10 cellular contexts compared by ENCODE assay signal in the genomic region with DNA sequence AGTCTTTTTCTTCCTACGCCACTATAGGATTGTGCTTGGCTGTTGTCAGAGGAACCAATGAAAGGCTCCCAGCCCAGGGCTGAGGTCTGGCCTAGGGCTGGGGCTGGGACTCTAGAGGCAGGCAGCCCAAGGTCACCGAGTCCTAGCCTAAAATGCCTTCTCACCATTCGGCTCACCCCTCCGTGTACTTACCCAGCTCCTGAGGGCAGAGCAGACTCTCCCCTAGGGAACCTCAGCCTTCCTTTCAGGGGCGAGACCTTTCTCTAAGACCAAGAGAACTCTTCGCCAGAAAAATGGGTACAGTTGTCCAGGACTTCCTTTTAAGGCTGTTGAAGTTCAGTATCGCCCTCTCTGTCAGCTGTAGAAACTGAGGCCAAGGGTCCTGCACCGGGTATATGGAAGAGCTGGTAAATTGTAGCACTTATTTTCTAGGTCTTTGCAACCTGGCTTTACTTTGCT. TPM values are rescaled to one million over a fixed set of nuclear protein-coding genes. Genes with fewer than 3 reads are reported as not detected.
DNase-seq lines count a peak whose midpoint lies in the region; ATAC-seq and TF ChIP-seq lines count a peak whose summit lies in the region.
"Had no signal": no experiment of that assay in that cellular context is flagged by ENCODE, and none has a peak within 500 bp of the region (broad histone marks: within the 10 kb centered on the region; RNA-seq: fewer than 3 reads in every experiment).

No MANE protein-coding gene starts in this region.

- no peak for DNase-seq in activated T-cell treated with anti-CD3 and anti-CD28 coated beads, Interleukin-2, amount 50 U/mL, for 24 hours
- DNase-seq in activated T-cell treated with anti-CD3 and anti-CD28 coated beads, Interleukin-2, amount 50 U/mL, for 72 hours: no peak
- DNase-seq in brain microvascular endothelial cell (no peak), lung (ENCODE audit: low spot score) (no peak), transverse colon (no peak), ACHN (no peak)
- no peak for DNase-seq in stimulated activated CD4-positive, alpha-beta T cell treated with anti-CD3 and anti-CD28 coated beads, Interleukin-4, amount 100 ng/mL, for 4 hours
- DNase-seq: effector memory CD8-positive, alpha-beta T cell; KBM-7 had no signal

- H3K4me3 ChIP-seq in brain microvascular endothelial cell (ENCODE audit: low read depth, low read length): peak overlapping the region; percentile 98
- no peak overlapping the region for H3K4me3 ChIP-seq in lung
- H3K4me3 ChIP-seq in transverse colon: no peak overlapping the region

- peak overlapping the region; percentile 83 for H3K4me3 Mint-ChIP-seq in activated T-cell treated with anti-CD3 and anti-CD28 coated beads, Interleukin-2, amount 50 U/mL, for 24 hours
- peak overlapping the region in 1 of 2 donors; percentile 91 for H3K4me3 Mint-ChIP-seq in activated T-cell treated with anti-CD3 and anti-CD28 coated beads, Interleukin-2, amount 50 U/mL, for 72 hours

- H3K36me3 Mint-ChIP-seq in activated T-cell treated with anti-CD3 and anti-CD28 coated beads, Interleukin-2, amount 50 U/mL, for 24 hours (ENCODE audit: low read depth): no peaks in the 10 kb centered on the region
- H3K36me3 Mint-ChIP-seq in activated T-cell treated with anti-CD3 and anti-CD28 coated beads, Interleukin-2, amount 50 U/mL, for 72 hours (ENCODE audit: insufficient read depth in 2 of 2): no peaks in the 10 kb centered on the region

- TF ChIP-seq CTCF in brain microvascular endothelial cell (IDR thresholded peaks at IDR 0.05; ENCODE audit: low read depth, low read length, missing control alignments): no peak
- TF ChIP-seq CTCF in lung (IDR thresholded peaks at IDR 0.05; ENCODE audit: control extremely low read depth, extremely low read depth): no peak
- no peak for TF ChIP-seq CTCF in transverse colon (IDR thresholded peaks at IDR 0.05)

- peaks cover 9% of the 10 kb centered on the region for H3K36me3 ChIP-seq in brain microvascular endothelial cell (replicated peaks)
- H3K36me3 ChIP-seq in lung (ENCODE audit: control insufficient read depth in 2 of 2, insufficient read depth in 2 of 2, low read length in 2 of 2): no peaks in the 10 kb centered on the region
- H3K36me3 ChIP-seq in transverse colon: no peaks in the 10 kb centered on the region

- in situ Hi-C loops in brain microvascular endothelial cell (cut with HindIII; ENCODE audit: low pct_ligation_motif_present, low sequenced_read_pairs): no loop called here
- in situ Hi-C loops in transverse colon (cut with MboI; ENCODE audit: low pct_ligation_motif_present in 1 of 4, low pct_unique_long_range_greater_than_20kb in 1 of 4, low sequenced_read_pairs in 3 of 4): loop anchor here in 1 of 4 donors (25.0 kb wide), 1 partner anchor 314 kb away; the partner anchor contains the start of gene GNPDA1
- in situ Hi-C loops in ACHN (cut with HindIII; ENCODE audit: low pct_ligation_motif_present, low pct_unique_long_range_greater_than_20kb, low sequenced_read_pairs): no loop called here

- WGBS in lung, 2 donors: 60 to 63% methylated on average over 8 of the region's 8 CpGs
- WGBS in transverse colon (ENCODE audit: low coverage in 1 of 2), 2 donors: 74% methylated on average over 8 of the region's 8 CpGs; no CpG with 5 or more reads in 1 of the 2 donors

- peaks cover 0 to 4% of the 10 kb centered on the region in 2 donors for H3K4me1 ChIP-seq in lung (ENCODE audit: control insufficient read depth in 2 of 2, insufficient read depth in 2 of 2, low read length in 2 of 2)
- peaks cover 0 to 41% (median 34%) of the 10 kb centered on the region in 4 donors for H3K4me1 ChIP-seq in transverse colon

- H3K9me3 ChIP-seq in lung (ENCODE audit: control insufficient read depth in 2 of 2, insufficient read depth in 1 of 2, low read length in 1 of 2) (no peaks in the 10 kb centered on the region), transverse colon (no peaks in the 10 kb centered on the region)

- intact Hi-C loops in transverse colon (cut with DNase I; ENCODE audit: low total_unique reads): no loop called here

- H3K27ac Mint-ChIP-seq in activated T-cell treated with anti-CD3 and anti-CD28 coated beads, Interleukin-2, amount 50 U/mL, for 24 hours: no peak overlapping the region
- no peak overlapping the region for H3K27ac Mint-ChIP-seq in activated T-cell treated with anti-CD3 and anti-CD28 coated beads, Interleukin-2, amount 50 U/mL, for 72 hours
- H3K27ac Mint-ChIP-seq: effector memory CD8-positive, alpha-beta T cell had no signal

- H3K27me3 ChIP-seq in brain microvascular endothelial cell (replicated peaks) (no peaks in the 10 kb centered on the region), lung (ENCODE audit: control insufficient read depth, insufficient read depth) (no peaks in the 10 kb centered on the region), transverse colon (peaks cover 15% of the 10 kb centered on the region)

- no peak for TF ChIP-seq POLR2A in transverse colon (IDR thresholded peaks at IDR 0.05)

- peaks cover 37% of the 10 kb centered on the region for H3K4me1 Mint-ChIP-seq in activated T-cell treated with anti-CD3 and anti-CD28 coated beads, Interleukin-2, amount 50 U/mL, for 24 hours (ENCODE audit: low read depth)
- peaks cover 39% of the 10 kb centered on the region for H3K4me1 Mint-ChIP-seq in activated T-cell treated with anti-CD3 and anti-CD28 coated beads, Interleukin-2, amount 50 U/mL, for 72 hours (ENCODE audit: low read depth)

- no peaks in the 10 kb centered on the region for H3K9me3 Mint-ChIP-seq in activated T-cell treated with anti-CD3 and anti-CD28 coated beads, Interleukin-2, amount 50 U/mL, for 24 hours
- no peaks in the 10 kb centered on the region for H3K9me3 Mint-ChIP-seq in activated T-cell treated with anti-CD3 and anti-CD28 coated beads, Interleukin-2, amount 50 U/mL, for 72 hours
- H3K9me3 Mint-ChIP-seq: effector memory CD8-positive, alpha-beta T cell had no signal

- H3K27me3 Mint-ChIP-seq in activated T-cell treated with anti-CD3 and anti-CD28 coated beads, Interleukin-2, amount 50 U/mL, for 24 hours: peaks cover 54% of the 10 kb centered on the region
- H3K27me3 Mint-ChIP-seq in activated T-cell treated with anti-CD3 and anti-CD28 coated beads, Interleukin-2, amount 50 U/mL, for 72 hours (ENCODE audit: low read depth): peaks cover 37% of the 10 kb centered on the region

- no peak for ATAC-seq in activated T-cell treated with anti-CD3 and anti-CD28 coated beads, Interleukin-2, amount 50 U/mL, for 72 hours (replicated peaks in 1 of 2)
- ATAC-seq in lung (ENCODE audit: insufficient read depth, low FRiP score) (no peak), GM19023 (IDR thresholded peaks at IDR 0.05; ENCODE audit: unreplicated experiment) (no peak)
- ATAC-seq: effector memory CD8-positive, alpha-beta T cell had no signal

- no peak for TF ChIP-seq EP300 in transverse colon (IDR thresholded peaks at IDR 0.05; ENCODE audit: low read depth)

- H3K27ac ChIP-seq in brain microvascular endothelial cell (peak overlapping the region; percentile 84), lung (ENCODE audit: low read depth in 1 of 2, low read length in 1 of 2) (peak overlapping the region; percentile 38 to 94), transverse colon (peak overlapping the region; percentile 90 to 91 (median 90))

RNA-seq across cellular contexts. Expression of gene SPRY4, which starts 1.7 kb away (rescaled TPM):
- 1 to 10 TPM; 1.1 to 1.4 TPM for total RNA-seq in activated T-cell treated with anti-CD3 and anti-CD28 coated beads, Interleukin-2, amount 50 U/mL, for 72 hours
- total RNA-seq in lung (10 to 100 TPM; 23.6 to 33.9 TPM), transverse colon (10 to 100 TPM in 3 of 4 donors, 1 to 10 TPM in 1; 8.2 to 19.3 (median 15.7) TPM)
- polyA plus RNA-seq in lung: 10 to 100 TPM; 16.7 to 22.7 TPM
